In the genomic region with DNA sequence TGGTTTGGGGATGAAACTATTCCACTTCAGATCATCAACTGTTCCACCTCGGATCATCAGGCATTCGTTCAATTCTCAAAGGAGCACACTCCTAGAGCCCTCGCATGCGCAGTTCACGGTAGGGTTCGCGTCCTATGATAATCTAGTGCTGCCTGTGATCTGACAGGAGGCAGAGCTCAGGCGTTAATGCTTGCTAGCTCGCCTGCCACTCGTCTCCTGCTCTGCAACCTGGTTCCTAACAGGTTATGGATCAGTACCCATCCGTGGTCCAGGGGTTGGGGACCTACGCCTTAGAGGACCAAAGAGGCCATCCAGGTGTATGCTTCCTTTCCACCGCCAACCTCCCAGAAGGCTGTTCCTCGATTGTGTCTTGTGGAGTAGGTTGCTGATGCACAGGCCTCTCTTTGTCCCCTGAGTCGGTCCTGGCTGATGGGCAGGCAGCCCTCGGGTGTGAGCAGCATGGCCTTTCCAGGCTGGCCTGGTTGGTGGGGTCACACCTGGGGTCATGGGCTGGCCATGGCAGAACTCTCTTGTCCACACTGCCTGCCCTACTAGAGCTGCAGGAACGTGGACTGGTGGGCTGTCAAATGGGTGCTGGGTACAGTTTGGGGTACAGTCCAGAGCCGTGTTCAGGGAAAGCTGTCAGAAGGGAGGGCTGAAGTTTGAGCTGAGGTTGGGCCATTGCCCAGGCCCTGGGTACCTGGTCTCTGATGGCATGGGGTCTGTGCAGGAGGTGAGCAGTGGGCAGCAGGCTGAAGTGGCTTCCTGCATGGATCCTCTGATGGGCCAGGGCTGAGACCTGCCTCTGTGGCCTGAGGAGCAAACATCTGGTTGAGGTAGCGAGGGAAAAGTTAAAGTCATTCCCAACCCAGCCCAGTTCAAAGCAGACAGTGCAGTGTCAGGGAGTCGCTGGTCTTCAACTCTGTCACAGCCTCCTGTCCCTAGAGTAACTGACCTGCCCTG, we compare ENCODE assay signal across 18 cellular contexts. TPM values are rescaled to one million over a fixed set of nuclear protein-coding genes. Genes with fewer than 3 reads are reported as not detected.
DNase-seq lines count a peak whose midpoint lies in the region; ATAC-seq and TF ChIP-seq lines count a peak whose summit lies in the region.
"Had no signal": no experiment of that assay in that cellular context is flagged by ENCODE, and none has a peak within 500 bp of the region (broad histone marks: within the 10 kb centered on the region; RNA-seq: fewer than 3 reads in every experiment).

No MANE protein-coding gene starts in this region.

- peaks cover 12% of the 10 kb centered on the region for H3K4me1 Mint-ChIP-seq in activated T-cell treated with anti-CD3 and anti-CD28 coated beads, Interleukin-2, amount 50 U/mL, for 24 hours (ENCODE audit: low read depth)
- peaks cover 55% of the 10 kb centered on the region for H3K4me1 Mint-ChIP-seq in type B pancreatic cell (ENCODE audit: unreplicated experiment)

- intact Hi-C loops in left ventricle myocardium inferior (cut with micrococcal nuclease) = no loop called here

- peak; percentile 15 for DNase-seq in activated T-cell treated with anti-CD3 and anti-CD28 coated beads, Interleukin-2, amount 50 U/mL, for 24 hours
- DNase-seq in activated T-cell treated with anti-CD3 and anti-CD28 coated beads, Interleukin-2, amount 50 U/mL, for 1 hour = no peak
- no peak for DNase-seq in left ventricle myocardium inferior
- DNase-seq in type B pancreatic cell (ENCODE audit: extremely low spot score, unreplicated experiment) = no peak
- no peak for DNase-seq in NCI-H1417 treated with DMSO at 0.1 percent for 48 hours (lab: John Stamatoyannopoulos, UW)
- no peak for DNase-seq in GM19240 (ENCODE audit: insufficient read length, low spot score)
- DNase-seq: 8988T; activated CD4-positive, alpha-beta T cell treated with anti-CD3 and anti-CD28 coated beads for 4 hours; anterior cingulate cortex; COR-L47; GF-D8; GOT3; kidney; NCI-H146; Peyer's patch had no signal

- no peak overlapping the region for H3K27ac Mint-ChIP-seq in activated T-cell treated with anti-CD3 and anti-CD28 coated beads, Interleukin-2, amount 50 U/mL, for 24 hours
- H3K27ac Mint-ChIP-seq in type B pancreatic cell = peak overlapping the region; percentile 77

- no peak overlapping the region for H3K4me3 Mint-ChIP-seq in activated T-cell treated with anti-CD3 and anti-CD28 coated beads, Interleukin-2, amount 50 U/mL, for 24 hours
- H3K4me3 Mint-ChIP-seq in type B pancreatic cell = peak overlapping the region; percentile 41

- peak overlapping the region; percentile 45 for H2AFZ ChIP-seq in parathyroid adenoma

- H3K27me3 ChIP-seq in left ventricle myocardium inferior (ENCODE audit: low read depth) (no peaks in the 10 kb centered on the region), parathyroid adenoma (ENCODE audit: control insufficient read depth, insufficient read depth, low read length) (no peaks in the 10 kb centered on the region)
- H3K27me3 ChIP-seq: Peyer's patch had no signal

- H3K4me3 ChIP-seq in left ventricle myocardium inferior (no peak overlapping the region), parathyroid adenoma (ENCODE audit: low read depth, low read length) (no peak overlapping the region)
- H3K4me3 ChIP-seq: Peyer's patch had no signal

- no peaks in the 10 kb centered on the region for H3K9me3 Mint-ChIP-seq in activated T-cell treated with anti-CD3 and anti-CD28 coated beads, Interleukin-2, amount 50 U/mL, for 24 hours
- no peaks in the 10 kb centered on the region for H3K9me3 Mint-ChIP-seq in type B pancreatic cell

- H3K27me3 Mint-ChIP-seq in activated T-cell treated with anti-CD3 and anti-CD28 coated beads, Interleukin-2, amount 50 U/mL, for 24 hours = no peaks in the 10 kb centered on the region
- H3K27me3 Mint-ChIP-seq in type B pancreatic cell = no peaks in the 10 kb centered on the region

- H3K36me3 ChIP-seq in left ventricle myocardium inferior (no peaks in the 10 kb centered on the region), parathyroid adenoma (ENCODE audit: control insufficient read depth, insufficient read depth, low read length) (no peaks in the 10 kb centered on the region)
- H3K36me3 ChIP-seq: Peyer's patch had no signal

- peaks cover 17% of the 10 kb centered on the region for H3K79me2 ChIP-seq in parathyroid adenoma

- H3K4me1 ChIP-seq in left ventricle myocardium inferior (peaks cover 92% of the 10 kb centered on the region), parathyroid adenoma (peaks cover 10% of the 10 kb centered on the region)

- TF ChIP-seq CTCF in left ventricle myocardium inferior (IDR thresholded peaks at IDR 0.05; ENCODE audit: borderline replicate concordance) (no peak), parathyroid adenoma (IDR thresholded peaks at IDR 0.05) (no peak), type B pancreatic cell (conservative IDR thresholded peaks at IDR 0.05) (no peak)

- no peak overlapping the region for H3K4me2 ChIP-seq in parathyroid adenoma (ENCODE audit: low read length)
- H3K4me2 ChIP-seq: KMS-11 had no signal

- ATAC-seq in HG03108 (IDR thresholded peaks at IDR 0.05; ENCODE audit: unreplicated experiment) = no peak

- no peak overlapping the region for H3K9ac ChIP-seq in parathyroid adenoma
- H3K9ac ChIP-seq: KMS-11 had no signal

- H3K27ac ChIP-seq in left ventricle myocardium inferior (replicated peaks) (peak overlapping the region; percentile 71), parathyroid adenoma (no peak overlapping the region)
- H3K27ac ChIP-seq: KMS-11 had no signal

- no peaks in the 10 kb centered on the region for H3K36me3 Mint-ChIP-seq in activated T-cell treated with anti-CD3 and anti-CD28 coated beads, Interleukin-2, amount 50 U/mL, for 24 hours (ENCODE audit: low read depth)
- H3K36me3 Mint-ChIP-seq in type B pancreatic cell = peaks cover 7% of the 10 kb centered on the region

- H3K9me3 ChIP-seq in left ventricle myocardium inferior (replicated peaks) (no peaks in the 10 kb centered on the region), parathyroid adenoma (ENCODE audit: control insufficient read depth, low read length) (no peaks in the 10 kb centered on the region)
- H3K9me3 ChIP-seq: Peyer's patch had no signal

RNA-seq across cellular contexts. Expression of gene PRDM11, which starts 11.1 kb away (rescaled TPM):
- total RNA-seq in left ventricle myocardium inferior = 17.2 TPM
- 13.6 and 24.0 TPM in 2 replicates for total RNA-seq in type B pancreatic cell (ENCODE audit: low replicate concordance)
